1 cellular context compared by ENCODE assay signal in genomic region chr11:78080084-78080817, GRCh38.
TF ChIP-seq lines count a peak whose summit lies in the region.

No MANE protein-coding gene starts in this region.

TF ChIP-seq in HEK293, 187 proteins besides CTCF, POLR2A, EP300 and RAD21 (continued from another document):
- TF ChIP-seq, protein P1, sequence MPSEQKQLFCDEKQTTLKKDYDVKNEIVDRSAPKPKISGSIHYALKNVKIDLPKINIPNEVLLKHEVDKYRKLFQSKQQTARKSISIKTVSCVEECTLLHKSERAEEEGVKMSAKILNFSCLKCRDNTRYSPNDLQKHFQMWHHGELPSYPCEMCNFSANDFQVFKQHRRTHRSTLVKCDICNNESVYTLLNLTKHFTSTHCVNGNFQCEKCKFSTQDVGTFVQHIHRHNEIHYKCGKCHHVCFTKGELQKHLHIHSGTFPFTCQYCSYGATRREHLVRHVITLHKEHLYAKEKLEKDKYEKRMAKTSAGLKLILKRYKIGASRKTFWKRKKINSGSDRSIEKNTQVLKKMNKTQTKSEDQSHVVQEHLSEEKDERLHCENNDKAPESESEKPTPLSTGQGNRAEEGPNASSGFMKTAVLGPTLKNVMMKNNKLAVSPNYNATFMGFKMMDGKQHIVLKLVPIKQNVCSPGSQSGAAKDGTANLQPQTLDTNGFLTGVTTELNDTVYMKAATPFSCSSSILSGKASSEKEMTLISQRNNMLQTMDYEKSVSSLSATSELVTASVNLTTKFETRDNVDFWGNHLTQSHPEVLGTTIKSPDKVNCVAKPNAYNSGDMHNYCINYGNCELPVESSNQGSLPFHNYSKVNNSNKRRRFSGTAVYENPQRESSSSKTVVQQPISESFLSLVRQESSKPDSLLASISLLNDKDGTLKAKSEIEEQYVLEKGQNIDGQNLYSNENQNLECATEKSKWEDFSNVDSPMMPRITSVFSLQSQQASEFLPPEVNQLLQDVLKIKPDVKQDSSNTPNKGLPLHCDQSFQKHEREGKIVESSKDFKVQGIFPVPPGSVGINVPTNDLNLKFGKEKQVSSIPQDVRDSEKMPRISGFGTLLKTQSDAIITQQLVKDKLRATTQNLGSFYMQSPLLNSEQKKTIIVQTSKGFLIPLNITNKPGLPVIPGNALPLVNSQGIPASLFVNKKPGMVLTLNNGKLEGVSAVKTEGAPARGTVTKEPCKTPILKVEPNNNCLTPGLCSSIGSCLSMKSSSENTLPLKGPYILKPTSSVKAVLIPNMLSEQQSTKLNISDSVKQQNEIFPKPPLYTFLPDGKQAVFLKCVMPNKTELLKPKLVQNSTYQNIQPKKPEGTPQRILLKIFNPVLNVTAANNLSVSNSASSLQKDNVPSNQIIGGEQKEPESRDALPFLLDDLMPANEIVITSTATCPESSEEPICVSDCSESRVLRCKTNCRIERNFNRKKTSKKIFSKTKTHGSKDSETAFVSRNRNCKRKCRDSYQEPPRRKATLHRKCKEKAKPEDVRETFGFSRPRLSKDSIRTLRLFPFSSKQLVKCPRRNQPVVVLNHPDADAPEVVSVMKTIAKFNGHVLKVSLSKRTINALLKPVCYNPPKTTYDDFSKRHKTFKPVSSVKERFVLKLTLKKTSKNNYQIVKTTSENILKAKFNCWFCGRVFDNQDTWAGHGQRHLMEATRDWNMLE (tag by site-specific recombination; conservative IDR thresholded peaks at IDR 0.05; ENCODE audit: low read depth) = 0 out of 2 replicates have a peak, but pooled peaks have one; percentile 9
- no peak for TF ChIP-seq ZNF707 (tag by site-specific recombination; IDR thresholded peaks at IDR 0.05)
